9 cellular contexts compared by ENCODE assay signal in the genomic region with DNA sequence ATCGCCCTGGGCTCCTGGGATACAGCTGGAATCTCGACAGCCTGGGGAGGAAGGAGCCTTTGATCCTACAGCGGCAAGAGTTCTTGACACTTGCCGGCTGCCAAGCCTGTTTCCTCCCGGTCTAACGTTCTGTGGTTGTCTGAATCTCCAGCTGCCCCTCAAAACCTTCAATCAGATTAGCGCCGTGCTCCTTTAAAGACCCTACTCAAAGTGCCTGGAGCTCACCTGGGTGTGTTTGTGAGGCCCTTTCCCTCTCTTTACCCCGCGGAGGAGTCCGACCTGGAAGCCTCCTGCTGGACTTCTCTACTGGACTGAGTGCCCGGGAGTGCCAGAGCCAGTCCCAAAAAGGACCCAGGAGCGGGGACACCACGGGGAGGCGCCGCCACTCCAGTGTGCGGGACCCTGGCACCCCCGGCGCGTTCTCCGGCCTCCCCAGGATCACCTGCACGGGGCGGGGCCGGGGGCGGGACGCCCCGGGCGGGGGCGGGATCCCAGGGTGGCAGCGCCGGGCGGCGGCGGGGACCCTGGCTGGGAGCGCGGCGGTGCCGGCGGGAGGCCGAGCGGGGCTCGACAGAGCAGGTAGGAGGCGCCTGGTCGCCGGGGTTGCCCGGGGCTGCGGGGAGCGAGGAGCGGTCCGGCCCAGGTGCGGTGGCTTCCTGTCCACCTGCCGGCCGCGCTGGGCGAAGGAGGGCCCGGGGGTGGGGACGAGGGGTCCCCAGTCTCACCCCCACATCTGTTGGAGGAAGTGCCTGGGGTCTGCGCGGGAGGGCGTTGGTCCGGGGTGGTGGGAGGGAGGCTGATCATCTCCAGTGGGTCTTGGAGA. TPM values are rescaled to one million over a fixed set of nuclear protein-coding genes. Genes with fewer than 3 reads are reported as not detected.
A peak's percentile ranks its signal among the peaks of the same experiment; 100 is the strongest.
DNase-seq lines count a peak whose midpoint lies in the region; ATAC-seq lines count a peak whose summit lies in the region.
"Had no signal": no experiment of that assay in that cellular context is flagged by ENCODE, and none has a peak within 500 bp of the region (broad histone marks: within the 10 kb centered on the region; RNA-seq: fewer than 3 reads in every experiment).

A gene with protein sequence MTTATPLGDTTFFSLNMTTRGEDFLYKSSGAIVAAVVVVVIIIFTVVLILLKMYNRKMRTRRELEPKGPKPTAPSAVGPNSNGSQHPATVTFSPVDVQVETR (plus strand): TSS at position 497 of the 823 bp plus-strand sequence. CDS start 39,344 bp downstream, outside the sequence.

- no peaks in the 10 kb centered on the region for H3K9me2 ChIP-seq in Karpas-422 (replicated peaks; ENCODE audit: insufficient read depth, low read length)

- H3K27me3 ChIP-seq in Karpas-422 (ENCODE audit: low read length) = no peaks in the 10 kb centered on the region

- H4K20me1 ChIP-seq in Karpas-422 (ENCODE audit: insufficient read depth, low read depth, low read length) = no peaks in the 10 kb centered on the region

- H3K27ac Mint-ChIP-seq in activated T-helper 17 cell treated with anti-CD3 and anti-CD28 coated beads, Interleukin-2, amount 50 U/mL, for 72 hours = no peak within 1 kb of the TSS

- H3K27me3 Mint-ChIP-seq in activated T-helper 17 cell treated with anti-CD3 and anti-CD28 coated beads, Interleukin-2, amount 50 U/mL, for 72 hours = peaks cover 8% of the 10 kb centered on the region

- no peaks in the 10 kb centered on the region for H3K9me3 Mint-ChIP-seq in activated T-helper 17 cell treated with anti-CD3 and anti-CD28 coated beads, Interleukin-2, amount 50 U/mL, for 72 hours

- H3K27ac ChIP-seq in Karpas-422 (ENCODE audit: low read length) = no peak within 1 kb of the TSS

- H3K4me1 ChIP-seq in Karpas-422 (ENCODE audit: low read length) = no peaks in the 10 kb centered on the region

- H3K9ac ChIP-seq in Karpas-422 (ENCODE audit: low read length) = no peak within 1 kb of the TSS

- no peak within 1 kb of the TSS for H3K4me2 ChIP-seq in Karpas-422 (ENCODE audit: low read depth, low read length, poor library complexity, severe bottlenecking)

- no peaks in the 10 kb centered on the region for H3K36me3 Mint-ChIP-seq in activated T-helper 17 cell treated with anti-CD3 and anti-CD28 coated beads, Interleukin-2, amount 50 U/mL, for 72 hours (ENCODE audit: low read depth)

- peaks cover 5% of the 10 kb centered on the region for H3K4me1 Mint-ChIP-seq in activated T-helper 17 cell treated with anti-CD3 and anti-CD28 coated beads, Interleukin-2, amount 50 U/mL, for 72 hours

- peak within 1 kb of the TSS; percentile 29 for H3K4me3 ChIP-seq in iPS-11a (ENCODE audit: low read depth, low read length)
- H3K4me3 ChIP-seq in Karpas-422 (ENCODE audit: low read length) = no peak within 1 kb of the TSS

- H2AFZ ChIP-seq in Karpas-422 (ENCODE audit: low read length) = no peak within 1 kb of the TSS

- peak; percentile 73 for ATAC-seq in activated T-helper 17 cell treated with anti-CD3 and anti-CD28 coated beads, Interleukin-2, amount 50 U/mL, for 72 hours (replicated peaks)
- ATAC-seq in GM18858 (IDR thresholded peaks at IDR 0.05; ENCODE audit: unreplicated experiment) = no peak

- peak within 1 kb of the TSS; percentile 73 for H3K4me3 Mint-ChIP-seq in activated T-helper 17 cell treated with anti-CD3 and anti-CD28 coated beads, Interleukin-2, amount 50 U/mL, for 72 hours

- H3K79me2 ChIP-seq in Karpas-422 (ENCODE audit: low read length) = no peaks in the 10 kb centered on the region

- no peaks in the 10 kb centered on the region for H3K36me3 ChIP-seq in Karpas-422 (ENCODE audit: insufficient read depth, low read length)

- no peaks in the 10 kb centered on the region for H3K9me3 ChIP-seq in Karpas-422 (ENCODE audit: low read length)

- in situ Hi-C loops in KBM-7 (cut with MboI; ENCODE audit: low pct_unique_long_range_greater_than_20kb, low sequenced_read_pairs) = no loop called here

- DNase-seq in NCI-H2196 (lab: John Stamatoyannopoulos, UW; ENCODE audit: unreplicated experiment) = peak; percentile 25
- no peak for DNase-seq in NCI-H2196 treated with DMSO at 0.1 percent for 48 hours (lab: John Stamatoyannopoulos, UW; ENCODE audit: unreplicated experiment)
- DNase-seq in stimulated activated CD4-positive, alpha-beta T cell treated with anti-CD3 and anti-CD28 coated beads, Interleukin-4, amount 100 ng/mL, for 24 hours = peak; percentile 40
- DNase-seq in KBM-7 = no peak
- no peak for DNase-seq in Karpas-422

RNA-seq across cellular contexts. Expression of the gene that starts here (rescaled TPM):
- not detected for total RNA-seq in activated T-helper 17 cell treated with anti-CD3 and anti-CD28 coated beads, Interleukin-2, amount 50 U/mL, for 72 hours
- total RNA-seq in Karpas-422 (2014; rRNA removed; shearing (Covaris generic); ENCODE audit: low replicate concordance) = not detected in 2 replicates
- total RNA-seq: RPMI7951 had no signal

Comparison
In these comparisons a context has a peak if more than half of its experiments do, and no peak if none do; other contexts are left out.
1. DNase-seq: peak in NCI-H2196 (single experiment) and stimulated activated CD4-positive, alpha-beta T cell treated with anti-CD3 and anti-CD28 coated beads, Interleukin-4, amount 100 ng/mL, for 24 hours (single experiment); none in NCI-H2196 treated with DMSO at 0.1 percent for 48 hours (single experiment), KBM-7 (single experiment) and Karpas-422 (single experiment).
2. Peak in ATAC-seq in activated T-helper 17 cell treated with anti-CD3 and anti-CD28 coated beads, Interleukin-2, amount 50 U/mL, for 72 hours; RNA of the gene not detected or under 1 TPM.